1 cellular context compared by ENCODE assay signal in genomic region chr2:134457765-134458202, GRCh38.
TF ChIP-seq lines count a peak whose summit lies in the region.

No MANE protein-coding gene starts in this region.

TF ChIP-seq in GM23338, 12 proteins besides CTCF, POLR2A, EP300 and RAD21 (continued from another document):
- TF ChIP-seq ETS1 (IDR thresholded peaks at IDR 0.05), result no peak
